Comparison of ENCODE assay signal across 1 cellular context in genomic region chr12:75390899-75391538, GRCh38.
TF ChIP-seq lines count a peak whose summit lies in the region.

GLIPR1L2 (plus strand) TSS chr12:75391089; CDS start chr12:75391117, 28 bp downstream.

TF ChIP-seq in GM12878, 131 proteins besides CTCF, POLR2A, EP300 and RAD21 (continued from another document):
- TF ChIP-seq ATF3 (IDR thresholded peaks at IDR 0.05; ENCODE audit: borderline replicate concordance, extremely low read depth, low read depth, low read length) (no peak), EGR1 (IDR thresholded peaks at IDR 0.05; ENCODE audit: borderline replicate concordance in 1 of 2, low read depth in 2 of 2, low read length in 2 of 2) (no peak)
